In genomic region chr13:98439896-98440295, GRCh38 we compare ENCODE assay signal across 13 cellular contexts.
"Had no signal": no experiment of that assay in that cellular context is flagged by ENCODE, and none has a peak within 500 bp of the region (broad histone marks: within the 10 kb centered on the region; RNA-seq: fewer than 3 reads in every experiment).

No MANE protein-coding gene starts in this region.

- DNase-seq: effector memory CD4-positive, alpha-beta T cell; gastrocnemius medialis; heart right ventricle; hypothalamus; mesenchymal stem cell; midbrain; ovary; small intestine; stimulated activated CD4-positive, alpha-beta T cell treated with anti-CD3 and anti-CD28 coated beads, Interleukin-12 subunit alpha, Interleukin-12 subunit beta, amount 100 ng/mL, for 4 hours; stimulated activated naive CD4-positive, alpha-beta T cell treated with Interleukin-2 at 50 U/mL for 16 hours; thyroid gland had no signal

- H3K4me3 Mint-ChIP-seq: nephron had no signal

- H3K4me1 Mint-ChIP-seq: nephron had no signal

- ATAC-seq: gastrocnemius medialis, heart right ventricle, left lobe of liver had no signal

- H3K27ac Mint-ChIP-seq: nephron had no signal

- H3K9me3 Mint-ChIP-seq: nephron had no signal
